ENCODE assay signal across 27 cellular contexts in genomic region chr2:68970566-68970965, GRCh38. TPM values are rescaled to one million over a fixed set of nuclear protein-coding genes. Genes with fewer than 3 reads are reported as not detected.
"Had no signal": no experiment of that assay in that cellular context is flagged by ENCODE, and none has a peak within 500 bp of the region (broad histone marks: within the 10 kb centered on the region; RNA-seq: fewer than 3 reads in every experiment).

No MANE protein-coding gene starts in this region.

- H3K9me3 ChIP-seq: ascending aorta, esophagus squamous epithelium had no signal

- H3K4me1 ChIP-seq: esophagus squamous epithelium had no signal

- DNase-seq: activated CD4-positive, alpha-beta T cell treated with anti-CD3 and anti-CD28 coated beads for 1 hour; activated effector memory CD4-positive, alpha-beta T cell treated with anti-CD3 and anti-CD28 coated beads, Interleukin-2, amount 50 U/mL, for 16 hours; activated T-cell treated with anti-CD3 and anti-CD28 coated beads, Interleukin-2, amount 50 U/mL, for 72 hours; dermis blood vessel endothelial cell; effector memory CD8-positive, alpha-beta T cell; esophagus squamous epithelium; foreskin melanocyte; hypothalamus; islet precursor cell; nephron progenitor cell; nucleus accumbens; retina; stimulated activated CD4-positive, alpha-beta T cell treated with anti-CD3 and anti-CD28 coated beads, Interleukin-4, amount 100 ng/mL, for 24 hours; SW 1271; T-helper 2 cell had no signal

- H3K4me3 Mint-ChIP-seq: activated naive CD4-positive, alpha-beta T cell treated with anti-CD3 and anti-CD28 coated beads, Interleukin-2, amount 50 U/mL, for 24 hours; activated T-cell treated with anti-CD3 and anti-CD28 coated beads, Interleukin-2, amount 50 U/mL, for 72 hours; effector memory CD8-positive, alpha-beta T cell; mesothelial cell of epicardium; nephron progenitor cell; stimulated activated effector memory CD8-positive, alpha-beta T cell treated with anti-CD3 and anti-CD28 coated beads, Interleukin-12 subunit alpha, Interleukin-12 subunit beta, amount 100 ng/mL, for 72 hours had no signal

- H3K4me1 Mint-ChIP-seq: activated naive CD4-positive, alpha-beta T cell treated with anti-CD3 and anti-CD28 coated beads, Interleukin-2, amount 50 U/mL, for 24 hours; mesothelial cell of epicardium; nephron progenitor cell; stimulated activated effector memory CD8-positive, alpha-beta T cell treated with anti-CD3 and anti-CD28 coated beads, Interleukin-12 subunit alpha, Interleukin-12 subunit beta, amount 100 ng/mL, for 72 hours had no signal

- ATAC-seq: activated T-cell treated with anti-CD3 and anti-CD28 coated beads, Interleukin-2, amount 50 U/mL, for 72 hours; effector memory CD8-positive, alpha-beta T cell; left lobe of liver; stimulated activated effector memory CD8-positive, alpha-beta T cell treated with anti-CD3 and anti-CD28 coated beads, Interleukin-12 subunit alpha, Interleukin-12 subunit beta, amount 100 ng/mL, for 72 hours had no signal

- H3K27me3 ChIP-seq: ascending aorta, cardiac muscle cell had no signal

- H3K27ac Mint-ChIP-seq: activated naive CD4-positive, alpha-beta T cell treated with anti-CD3 and anti-CD28 coated beads, Interleukin-2, amount 50 U/mL, for 24 hours; activated T-cell treated with anti-CD3 and anti-CD28 coated beads, Interleukin-2, amount 50 U/mL, for 72 hours; effector memory CD8-positive, alpha-beta T cell; mesothelial cell of epicardium; nephron progenitor cell; stimulated activated effector memory CD8-positive, alpha-beta T cell treated with anti-CD3 and anti-CD28 coated beads, Interleukin-12 subunit alpha, Interleukin-12 subunit beta, amount 100 ng/mL, for 72 hours had no signal

- H3K9me3 Mint-ChIP-seq: activated naive CD4-positive, alpha-beta T cell treated with anti-CD3 and anti-CD28 coated beads, Interleukin-2, amount 50 U/mL, for 24 hours; activated T-cell treated with anti-CD3 and anti-CD28 coated beads, Interleukin-2, amount 50 U/mL, for 72 hours; effector memory CD8-positive, alpha-beta T cell; mesothelial cell of epicardium; nephron progenitor cell; stimulated activated effector memory CD8-positive, alpha-beta T cell treated with anti-CD3 and anti-CD28 coated beads, Interleukin-12 subunit alpha, Interleukin-12 subunit beta, amount 100 ng/mL, for 72 hours had no signal

- H3K27ac ChIP-seq: cardiac muscle cell, esophagus squamous epithelium, VCaP had no signal

- H3K36me3 ChIP-seq: ascending aorta, cardiac muscle cell, esophagus squamous epithelium had no signal

- H3K4me3 ChIP-seq: ascending aorta, cardiac muscle cell, esophagus squamous epithelium, lung had no signal

RNA-seq across cellular contexts. Expression of gene GKN1, which starts 3.9 kb away (rescaled TPM):
- total RNA-seq: activated CD8-positive, alpha-beta memory T cell treated with anti-CD3 and anti-CD28 coated beads for 36 hours; activated T-cell treated with anti-CD3 and anti-CD28 coated beads, Interleukin-2, amount 50 U/mL, for 72 hours; cardiac muscle cell; dermis blood vessel endothelial cell; left lobe of liver; lung; mesothelial cell of epicardium; posterior vena cava; skeletal muscle tissue; ureter had no signal
- polyA plus RNA-seq: cardiac muscle cell had no signal

RNA-seq across cellular contexts. Expression of gene GKN2, which starts 17.9 kb away (rescaled TPM):
- total RNA-seq: activated CD8-positive, alpha-beta memory T cell treated with anti-CD3 and anti-CD28 coated beads for 36 hours; activated T-cell treated with anti-CD3 and anti-CD28 coated beads, Interleukin-2, amount 50 U/mL, for 72 hours; cardiac muscle cell; dermis blood vessel endothelial cell; esophagus squamous epithelium; left lobe of liver; mesothelial cell of epicardium; posterior vena cava; skeletal muscle tissue; ureter had no signal
- polyA plus RNA-seq: cardiac muscle cell had no signal

RNA-seq across cellular contexts. Expression of gene ANTXR1, which starts 42.4 kb away (rescaled TPM):
- total RNA-seq: activated T-cell treated with anti-CD3 and anti-CD28 coated beads, Interleukin-2, amount 50 U/mL, for 72 hours had no signal
